20 cellular contexts compared by ENCODE assay signal in genomic region chr2:11099122-11100065, GRCh38. TPM values are rescaled to one million over a fixed set of nuclear protein-coding genes. Genes with fewer than 3 reads are reported as not detected.
DNase-seq lines count a peak whose midpoint lies in the region; ATAC-seq and TF ChIP-seq lines count a peak whose summit lies in the region.
"Had no signal": no experiment of that assay in that cellular context is flagged by ENCODE, and none has a peak within 500 bp of the region (broad histone marks: within the 10 kb centered on the region; RNA-seq: fewer than 3 reads in every experiment).

No MANE protein-coding gene starts in this region.

- peak; percentile 18 for DNase-seq in NCI-H748 (lab: John Stamatoyannopoulos, UW; ENCODE audit: unreplicated experiment)
- DNase-seq in NCI-H748 treated with DMSO at 0.1 percent for 48 hours (lab: John Stamatoyannopoulos, UW) = no peak
- peak; percentile 16 to 43 for DNase-seq in SHP77 (lab: John Stamatoyannopoulos, UW)
- DNase-seq in spleen = peak; percentile 47
- DNase-seq in germinal center (ENCODE audit: low spot score) = no peak
- no peak for DNase-seq in cerebellar cortex (ENCODE audit: low spot score)
- DNase-seq: activated CD4-positive, alpha-beta T cell treated with anti-CD3 and anti-CD28 coated beads, Interleukin-2, amount 10 ng/mL, durations not matched to agents 24 days and 14 days; activated naive CD4-positive, alpha-beta T cell treated with anti-CD3 and anti-CD28 coated beads, Interleukin-2, amount 10 ng/mL, durations not matched to agents 7 days and 5 days; CD4-positive, CD25-positive, alpha-beta regulatory T cell; left ventricle myocardium inferior; mesendoderm; NCI-H1930; NCI-H526; psoas muscle; stimulated activated naive CD4-positive, alpha-beta T cell treated with Interleukin-2 at 50 U/mL for 16 hours; SW 1271; T1000 had no signal

- peak; percentile 24 for TF ChIP-seq CTCF in GM12873 (IDR thresholded peaks at IDR 0.05; ENCODE audit: insufficient read depth, low read depth, low read length, missing control alignments)
- no peak for TF ChIP-seq CTCF in spleen (IDR thresholded peaks at IDR 0.05 in 8 of 11, conservative IDR thresholded peaks at IDR 0.05 in 3 of 11)

- no peak for ATAC-seq in GM21825 (IDR thresholded peaks at IDR 0.05; ENCODE audit: unreplicated experiment)
- ATAC-seq: GM23338, psoas muscle had no signal

- TF ChIP-seq POLR2A in spleen (IDR thresholded peaks at IDR 0.05) = no peak

- H3K36me3 ChIP-seq in spleen = no peaks in the 10 kb centered on the region
- H3K36me3 ChIP-seq: left ventricle myocardium inferior had no signal

- H3K4me3 ChIP-seq in spleen = no peak overlapping the region
- H3K4me3 ChIP-seq: GM23338, left ventricle myocardium inferior, psoas muscle had no signal

- H3K27me3 ChIP-seq in spleen (replicated peaks in 1 of 7) = peaks cover 0 to 12% (median 0%) of the 10 kb centered on the region in 7 donors

- H3K27ac ChIP-seq in spleen = no peak overlapping the region
- H3K27ac ChIP-seq: left ventricle myocardium inferior, psoas muscle had no signal

- intact Hi-C loops in spleen (cut with DNase I; ENCODE audit: low total_unique reads) = no loop called here

- H3K9me3 ChIP-seq in spleen = no peaks in the 10 kb centered on the region
- H3K9me3 ChIP-seq: left ventricle myocardium inferior, psoas muscle had no signal

- 90 to 95% (median 92%) methylated on average over 14 of the region's 14 CpGs for WGBS in spleen, 5 donors

- peaks cover 0 to 9% (median 0%) of the 10 kb centered on the region in 6 donors for H3K4me1 ChIP-seq in spleen
- H3K4me1 ChIP-seq: left ventricle myocardium inferior had no signal

RNA-seq across cellular contexts. Expression of gene SLC66A3, which starts 55.9 kb away (rescaled TPM):
- total RNA-seq in spleen = 10 to 100 TPM; 28.0 to 82.1 (median 53.8) TPM
- polyA plus RNA-seq in spleen = 10 to 100 TPM; 16.8 to 26.8 (median 19.4) TPM

Comparison
In these comparisons a context has a peak if more than half of its experiments do, and no peak if none do; other contexts are left out.
1. DNase-seq: peak in NCI-H748 (single experiment), SHP77 (2 of 2) and spleen (single experiment); none in NCI-H748 treated with DMSO at 0.1 percent for 48 hours (single experiment), germinal center (single experiment) and cerebellar cortex (single experiment).